10 cellular contexts compared by ENCODE assay signal in the genomic region with DNA sequence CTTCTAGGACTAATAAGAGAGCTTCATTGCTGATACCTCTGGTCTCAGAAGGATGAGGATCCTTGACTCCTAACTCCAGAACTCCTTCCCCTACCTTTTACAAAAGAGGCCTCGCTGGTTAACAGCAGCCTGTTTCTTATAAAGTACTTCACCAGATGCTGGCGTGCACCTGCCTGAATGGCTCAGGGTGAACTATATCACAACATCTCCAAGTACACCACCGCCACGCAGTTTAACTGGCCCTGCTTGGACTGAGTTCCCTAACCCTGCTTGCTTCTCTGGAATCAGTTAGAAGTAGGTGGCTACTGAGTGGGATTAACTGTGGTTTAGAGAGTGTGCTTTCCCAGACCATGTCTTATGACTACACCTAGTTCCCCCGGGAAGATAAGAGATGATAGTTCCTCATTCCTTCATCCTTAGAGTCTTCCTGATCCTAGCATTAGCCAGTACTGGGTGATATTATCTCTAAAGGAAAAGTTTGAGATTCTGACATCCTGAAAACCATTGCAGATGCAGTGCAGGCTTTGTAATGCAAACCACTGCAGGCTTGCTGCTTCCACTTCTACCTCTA. TPM values are rescaled to one million over a fixed set of nuclear protein-coding genes. Genes with fewer than 3 reads are reported as not detected.
DNase-seq lines count a peak whose midpoint lies in the region; ATAC-seq and TF ChIP-seq lines count a peak whose summit lies in the region.
"Had no signal": no experiment of that assay in that cellular context is flagged by ENCODE, and none has a peak within 500 bp of the region (broad histone marks: within the 10 kb centered on the region; RNA-seq: fewer than 3 reads in every experiment).

No MANE protein-coding gene starts in this region.

- H2BK15ac ChIP-seq in mesendoderm (replicated peaks; ENCODE audit: low read depth): no peak overlapping the region

- DNase-seq in activated naive CD4-positive, alpha-beta T cell treated with anti-CD3 and anti-CD28 coated beads, Interleukin-2, amount 50 U/mL, for 16 hours: no peak
- no peak for DNase-seq in central memory CD8-positive, alpha-beta T cell (ENCODE audit: low spot score in 2 of 2)
- peak; percentile 49 for DNase-seq in mesendoderm
- no peak for DNase-seq in transverse colon
- no peak for DNase-seq in Calu3
- no peak for DNase-seq in dedifferentiated amniotic fluid mesenchymal stem cell (ENCODE audit: extremely low spot score)
- DNase-seq in activated CD4-positive, alpha-beta T cell treated with anti-CD3 and anti-CD28 coated beads, Interleukin-2, amount 10 ng/mL, durations not matched to agents 7 days and 5 days: no peak
- DNase-seq: ACHN had no signal

- H3K56ac ChIP-seq in mesendoderm (ENCODE audit: low read length): peak overlapping the region; percentile 68

- H3K27me3 Mint-ChIP-seq in activated naive CD4-positive, alpha-beta T cell treated with anti-CD3 and anti-CD28 coated beads, Interleukin-2, amount 50 U/mL, for 24 hours: no peaks in the 10 kb centered on the region
- H3K27me3 Mint-ChIP-seq in central memory CD8-positive, alpha-beta T cell: no peaks in the 10 kb centered on the region
- H3K27me3 Mint-ChIP-seq in Calu3 (ENCODE audit: unreplicated experiment): no peaks in the 10 kb centered on the region
- H3K27me3 Mint-ChIP-seq in activated CD4-positive, alpha-beta T cell treated with anti-CD3 and anti-CD28 coated beads, Interleukin-2, amount 10 ng/mL, durations not matched to agents 7 days and 5 days: no peaks in the 10 kb centered on the region

- no peak overlapping the region for H3K23ac ChIP-seq in mesendoderm (ENCODE audit: low read length)

- in situ Hi-C loops in transverse colon (cut with MboI; ENCODE audit: low pct_ligation_motif_present in 1 of 4, low pct_unique_long_range_greater_than_20kb in 1 of 4, low sequenced_read_pairs in 3 of 4): no loop called here

- H3K36me3 Mint-ChIP-seq in activated naive CD4-positive, alpha-beta T cell treated with anti-CD3 and anti-CD28 coated beads, Interleukin-2, amount 50 U/mL, for 24 hours: peaks cover 2% of the 10 kb centered on the region
- H3K36me3 Mint-ChIP-seq in central memory CD8-positive, alpha-beta T cell (ENCODE audit: insufficient read depth): peaks cover 16% of the 10 kb centered on the region
- peaks cover 27% of the 10 kb centered on the region for H3K36me3 Mint-ChIP-seq in Calu3 (ENCODE audit: insufficient read depth, unreplicated experiment)
- H3K36me3 Mint-ChIP-seq in activated CD4-positive, alpha-beta T cell treated with anti-CD3 and anti-CD28 coated beads, Interleukin-2, amount 10 ng/mL, durations not matched to agents 7 days and 5 days (ENCODE audit: low read depth): peaks cover 25% of the 10 kb centered on the region

- BruUV-seq in Calu3 (replicated peaks; lab: Mats Ljungman, UMichigan): no TSS peak

- peak overlapping the region; percentile 51 for H3K4me3 Mint-ChIP-seq in activated naive CD4-positive, alpha-beta T cell treated with anti-CD3 and anti-CD28 coated beads, Interleukin-2, amount 50 U/mL, for 24 hours
- peak overlapping the region; percentile 88 for H3K4me3 Mint-ChIP-seq in central memory CD8-positive, alpha-beta T cell
- no peak overlapping the region for H3K4me3 Mint-ChIP-seq in Calu3 (ENCODE audit: low read depth, unreplicated experiment)
- H3K4me3 Mint-ChIP-seq in activated CD4-positive, alpha-beta T cell treated with anti-CD3 and anti-CD28 coated beads, Interleukin-2, amount 10 ng/mL, durations not matched to agents 7 days and 5 days: no peak overlapping the region

- peak overlapping the region; percentile 13 for H3K4me2 ChIP-seq in mesendoderm (ENCODE audit: low read length)

- CTCF ChIA-PET in Calu3 (lab: Charles Lee): no interaction called here
- CTCF ChIA-PET in activated CD4-positive, alpha-beta T cell treated with anti-CD3 and anti-CD28 coated beads, Interleukin-2, amount 10 ng/mL, durations not matched to agents 7 days and 5 days (lab: Charles Lee): interaction anchor here (0.7 to 5.6 kb wide), 3 partner anchors 9 to 43 kb away, joined by 3 to 29 read pairs (median 5); no protein-coding TSS in a partner anchor

- H3K9me3 Mint-ChIP-seq in activated naive CD4-positive, alpha-beta T cell treated with anti-CD3 and anti-CD28 coated beads, Interleukin-2, amount 50 U/mL, for 24 hours: no peaks in the 10 kb centered on the region
- no peaks in the 10 kb centered on the region for H3K9me3 Mint-ChIP-seq in central memory CD8-positive, alpha-beta T cell
- no peaks in the 10 kb centered on the region for H3K9me3 Mint-ChIP-seq in Calu3 (ENCODE audit: low read depth, unreplicated experiment)
- no peaks in the 10 kb centered on the region for H3K9me3 Mint-ChIP-seq in activated CD4-positive, alpha-beta T cell treated with anti-CD3 and anti-CD28 coated beads, Interleukin-2, amount 10 ng/mL, durations not matched to agents 7 days and 5 days

- no peaks in the 10 kb centered on the region for H3K36me3 ChIP-seq in mesendoderm (ENCODE audit: control insufficient read depth, insufficient read depth, low read length)
- H3K36me3 ChIP-seq in transverse colon: peaks cover 0 to 10% (median 4%) of the 10 kb centered on the region in 4 donors

- H3K4ac ChIP-seq in mesendoderm (ENCODE audit: low read depth, low read length): peak overlapping the region; percentile 26

- H3K27me3 ChIP-seq in mesendoderm (ENCODE audit: insufficient read depth, low read length, poor library complexity): no peaks in the 10 kb centered on the region
- H3K27me3 ChIP-seq in transverse colon: no peaks in the 10 kb centered on the region

- H3K9me3 ChIP-seq in transverse colon: no peaks in the 10 kb centered on the region

- no peak overlapping the region for H3K27ac ChIP-seq in mesendoderm (ENCODE audit: low read depth, low read length)
- H3K27ac ChIP-seq in transverse colon: peak overlapping the region in 3 of 4 donors; percentile 11 to 94 (median 94)

- H3K4me1 ChIP-seq in mesendoderm (ENCODE audit: control insufficient read depth, low read depth, low read length): peaks cover 47% of the 10 kb centered on the region
- H3K4me1 ChIP-seq in transverse colon: peaks cover 43 to 71% (median 53%) of the 10 kb centered on the region in 4 donors

- no peak for TF ChIP-seq POLR2A in transverse colon (IDR thresholded peaks at IDR 0.05)

- H4K8ac ChIP-seq in mesendoderm (ENCODE audit: low read depth, low read length): no peak overlapping the region

- H3K4me1 Mint-ChIP-seq in activated naive CD4-positive, alpha-beta T cell treated with anti-CD3 and anti-CD28 coated beads, Interleukin-2, amount 50 U/mL, for 24 hours: peaks cover 72% of the 10 kb centered on the region
- peaks cover 75% of the 10 kb centered on the region for H3K4me1 Mint-ChIP-seq in central memory CD8-positive, alpha-beta T cell
- peaks cover 59% of the 10 kb centered on the region for H3K4me1 Mint-ChIP-seq in Calu3 (ENCODE audit: low read depth, unreplicated experiment)
- H3K4me1 Mint-ChIP-seq in activated CD4-positive, alpha-beta T cell treated with anti-CD3 and anti-CD28 coated beads, Interleukin-2, amount 10 ng/mL, durations not matched to agents 7 days and 5 days: peaks cover 68% of the 10 kb centered on the region

- TF ChIP-seq EP300 in transverse colon (IDR thresholded peaks at IDR 0.05; ENCODE audit: low read depth): no peak

- TF ChIP-seq CTCF in transverse colon (IDR thresholded peaks at IDR 0.05): no peak
- no peak for TF ChIP-seq CTCF in Calu3 (IDR thresholded peaks at IDR 0.05; ENCODE audit: unreplicated experiment)

- H2BK120ac ChIP-seq in mesendoderm (ENCODE audit: low read depth, low read length): no peak overlapping the region

- peaks cover 19% of the 10 kb centered on the region for H3K79me1 ChIP-seq in mesendoderm (ENCODE audit: low read length)

- no peak overlapping the region for H3K4me3 ChIP-seq in mesendoderm (ENCODE audit: low read length)
- H3K4me3 ChIP-seq in transverse colon: no peak overlapping the region

- POLR2A ChIA-PET in activated CD4-positive, alpha-beta T cell treated with anti-CD3 and anti-CD28 coated beads, Interleukin-2, amount 10 ng/mL, durations not matched to agents 7 days and 5 days (lab: Charles Lee): no interaction called here

- H3K27ac Mint-ChIP-seq in activated naive CD4-positive, alpha-beta T cell treated with anti-CD3 and anti-CD28 coated beads, Interleukin-2, amount 50 U/mL, for 24 hours: no peak overlapping the region
- H3K27ac Mint-ChIP-seq in central memory CD8-positive, alpha-beta T cell (ENCODE audit: low read depth): peak overlapping the region; percentile 90
- H3K27ac Mint-ChIP-seq in Calu3 (ENCODE audit: unreplicated experiment): no peak overlapping the region
- no peak overlapping the region for H3K27ac Mint-ChIP-seq in activated CD4-positive, alpha-beta T cell treated with anti-CD3 and anti-CD28 coated beads, Interleukin-2, amount 10 ng/mL, durations not matched to agents 7 days and 5 days

- intact Hi-C loops in transverse colon (cut with DNase I; ENCODE audit: low total_unique reads): no loop called here
- intact Hi-C loops in Calu3 (cut with micrococcal nuclease; ENCODE audit: unreplicated experiment): loop anchor here (5.0 kb wide), 1 partner anchor 42 kb away; no protein-coding TSS in a partner anchor

- ATAC-seq in central memory CD8-positive, alpha-beta T cell (replicated peaks; ENCODE audit: extremely low read depth, poor library complexity, severe bottlenecking): no peak
- ATAC-seq: activated CD4-positive, CD25-positive, alpha-beta regulatory T cell treated with anti-CD3 and anti-CD28 coated beads, Interleukin-2, amount 50 U/mL, for 24 hours had no signal

- H3K79me2 ChIP-seq in mesendoderm (ENCODE audit: control insufficient read depth, insufficient read depth, low read length): peaks cover 7% of the 10 kb centered on the region

- WGBS in mesendoderm (ENCODE audit: extremely low coverage, insufficient coverage, low lambda C conversion rate): no CpG with 5 or more reads among the region's 5 CpGs
- 62 to 81% methylated on average over 4 to 5 of the region's 5 CpGs for WGBS in transverse colon (ENCODE audit: low coverage in 1 of 2), 2 donors

- no peak overlapping the region for H4K5ac ChIP-seq in mesendoderm (ENCODE audit: low read length)

- peak overlapping the region; percentile 17 for H2BK5ac ChIP-seq in mesendoderm (ENCODE audit: low read length)

- no peak overlapping the region for H3K18ac ChIP-seq in mesendoderm (ENCODE audit: low read length)

- H2AK5ac ChIP-seq in mesendoderm (ENCODE audit: low read length): peak overlapping the region; percentile 15

- H3K9ac ChIP-seq in mesendoderm (ENCODE audit: low read length): peak overlapping the region; percentile 11

RNA-seq across cellular contexts. Expression of gene FOXJ2, which starts 3.0 kb away (rescaled TPM):
- polyA plus RNA-seq in mesendoderm (2013, experiment 1 of 2): 6.4 TPM
- polyA plus RNA-seq in mesendoderm (2013, experiment 2 of 2): 6.6 TPM
- total RNA-seq in transverse colon (10 to 100 TPM; 11.6 to 15.7 (median 12.5) TPM), Calu3 (2022) (12.6 and 13.4 TPM in 2 replicates)
- 10 to 100 TPM; 21.4 to 22.5 TPM for total RNA-seq in activated CD4-positive, alpha-beta T cell treated with anti-CD3 and anti-CD28 coated beads, Interleukin-2, amount 10 ng/mL, durations not matched to agents 7 days and 5 days

RNA-seq across cellular contexts. Expression of gene C3AR1, which starts 30.6 kb away (rescaled TPM):
- polyA plus RNA-seq in mesendoderm (2013, experiment 1 of 2): not detected
- polyA plus RNA-seq in mesendoderm (2013, experiment 2 of 2): not detected
- 1 to 10 TPM; 2.4 to 9.4 (median 3.6) TPM for total RNA-seq in transverse colon
- total RNA-seq in Calu3 (2022): not detected in 2 replicates
- total RNA-seq in activated CD4-positive, alpha-beta T cell treated with anti-CD3 and anti-CD28 coated beads, Interleukin-2, amount 10 ng/mL, durations not matched to agents 7 days and 5 days: 1 to 10 TPM; 5.4 to 5.9 TPM

RNA-seq across cellular contexts. Expression of gene NECAP1, which starts 46.5 kb away (rescaled TPM):
- 16.1 TPM for polyA plus RNA-seq in mesendoderm (2013, experiment 1 of 2)
- 16.1 TPM for polyA plus RNA-seq in mesendoderm (2013, experiment 2 of 2)
- total RNA-seq in transverse colon (10 to 100 TPM in 3 of 4 donors, 1 to 10 TPM in 1; 3.0 to 41.6 (median 36.3) TPM), Calu3 (2022) (25.1 and 28.4 TPM in 2 replicates)
- total RNA-seq in activated CD4-positive, alpha-beta T cell treated with anti-CD3 and anti-CD28 coated beads, Interleukin-2, amount 10 ng/mL, durations not matched to agents 7 days and 5 days: 10 to 100 TPM; 38.0 to 39.4 TPM

Comparison
In these comparisons a context has a peak if more than half of its experiments do, and no peak if none do; other contexts are left out.
1. H3K4me3 Mint-ChIP-seq: peak in activated naive CD4-positive, alpha-beta T cell treated with anti-CD3 and anti-CD28 coated beads, Interleukin-2, amount 50 U/mL, for 24 hours (single experiment) and central memory CD8-positive, alpha-beta T cell (single experiment); none in Calu3 (single experiment) and activated CD4-positive, alpha-beta T cell treated with anti-CD3 and anti-CD28 coated beads, Interleukin-2, amount 10 ng/mL, durations not matched to agents 7 days and 5 days (single experiment).